ENCODE assay signal across 3 cellular contexts in the genomic region with DNA sequence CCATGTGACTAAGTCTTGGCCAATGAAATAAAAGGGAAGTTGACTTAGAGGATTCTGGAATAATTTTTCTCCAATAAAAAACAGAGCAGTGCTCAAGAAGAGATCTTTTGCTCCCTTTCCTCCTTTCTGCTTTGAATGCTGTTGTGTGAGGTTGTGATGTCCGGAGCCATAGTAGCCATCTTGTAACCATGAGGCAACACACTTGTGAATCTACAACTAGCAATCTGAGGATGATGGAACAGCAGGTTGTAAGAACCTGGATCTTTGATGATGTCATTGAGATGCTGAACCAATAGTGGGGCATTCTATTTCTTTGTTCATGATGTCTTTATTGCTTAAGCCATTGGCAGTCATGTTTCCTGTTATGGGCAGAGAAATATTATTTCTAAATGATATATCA.
A peak's percentile ranks its signal among the peaks of the same experiment; 100 is the strongest.
TF ChIP-seq lines count a peak whose summit lies in the region.

No MANE protein-coding gene starts in this region.

TF ChIP-seq in HepG2, 621 proteins besides CTCF, POLR2A, EP300 and RAD21:
- TF ChIP-seq ZNF367 (CRISPR knock-in tag; IDR thresholded peaks at IDR 0.05; ENCODE audit: borderline replicate concordance) (no peak), TFDP1 (CRISPR knock-in tag; IDR thresholded peaks at IDR 0.05; ENCODE audit: borderline replicate concordance) (no peak), MBD4 (IDR thresholded peaks at IDR 0.05; ENCODE audit: borderline replicate concordance, low read length) (no peak), CREB1 (IDR thresholded peaks at IDR 0.05) (peak; percentile 28), CREB1 (CRISPR knock-in tag; IDR thresholded peaks at IDR 0.05) (no peak), ZNF326 (CRISPR knock-in tag; IDR thresholded peaks at IDR 0.05; ENCODE audit: borderline replicate concordance) (no peak), PRDM4 (CRISPR knock-in tag; IDR thresholded peaks at IDR 0.05; ENCODE audit: borderline replicate concordance) (no peak), ATF7 (IDR thresholded peaks at IDR 0.05) (peak; percentile 80), ATF7 (CRISPR knock-in tag; IDR thresholded peaks at IDR 0.05) (no peak), SRSF1 (optimal IDR thresholded peaks at IDR 0.05; ENCODE audit: low read depth, low read length) (no peak)
TF ChIP-seq in HepG2: peak in this region for 2.

TF ChIP-seq in K562, 482 proteins besides CTCF, POLR2A, EP300 and RAD21:
- no peak for TF ChIP-seq ELF2 (CRISPR knock-in tag; IDR thresholded peaks at IDR 0.05)
- no peak for TF ChIP-seq RFX7 (CRISPR knock-in tag; IDR thresholded peaks at IDR 0.05)
- TF ChIP-seq ATF6 (CRISPR knock-in tag; IDR thresholded peaks at IDR 0.05), result no peak
- TF ChIP-seq CBFA2T2 (conservative IDR thresholded peaks at IDR 0.05), result no peak
- TF ChIP-seq ELF1 (tag; IDR thresholded peaks at IDR 0.05), result no peak
- no peak for TF ChIP-seq C11orf30 (IDR thresholded peaks at IDR 0.05; ENCODE audit: low read depth)
- TF ChIP-seq RBM25 (IDR thresholded peaks at IDR 0.05; ENCODE audit: low read depth, low read length, severe bottlenecking), result peak; percentile 64
TF ChIP-seq in K562: peak in this region for 1.

TF ChIP-seq in H1, 55 proteins besides CTCF, POLR2A, EP300 and RAD21:
- TF ChIP-seq EGR1 (IDR thresholded peaks at IDR 0.05; ENCODE audit: borderline replicate concordance, low read depth, low read length) (no peak), SIRT6 (IDR thresholded peaks at IDR 0.05; ENCODE audit: low read length) (no peak), E2F6 (IDR thresholded peaks at IDR 0.05) (no peak), KDM1A (IDR thresholded peaks at IDR 0.05; ENCODE audit: borderline replicate concordance, low read length) (peak; percentile 82), GABPA (IDR thresholded peaks at IDR 0.05; ENCODE audit: borderline replicate concordance, insufficient read depth, low read length) (no peak), SAP30 (IDR thresholded peaks at IDR 0.05; ENCODE audit: insufficient read depth, insufficient replicate concordance, low read length) (no peak)
TF ChIP-seq in H1: peak in this region for 1.
